ENCODE assay signal across 8 cellular contexts in genomic region chr15:100919481-100920405, GRCh38. TPM values are rescaled to one million over a fixed set of nuclear protein-coding genes. Genes with fewer than 3 reads are reported as not detected.
A peak's percentile ranks its signal among the peaks of the same experiment; 100 is the strongest.
DNase-seq lines count a peak whose midpoint lies in the region; ATAC-seq and TF ChIP-seq lines count a peak whose summit lies in the region.

No MANE protein-coding gene starts in this region.

- H3K27ac Mint-ChIP-seq in central memory CD8-positive, alpha-beta T cell (ENCODE audit: low read depth) = no peak overlapping the region

- no peak for TF ChIP-seq POLR2A in upper lobe of left lung (IDR thresholded peaks at IDR 0.05)

- no CpG with 5 or more reads among the region's 80 CpGs for WGBS in mesendoderm (ENCODE audit: extremely low coverage, insufficient coverage, low lambda C conversion rate)
- 4 to 23% methylated on average over 14 to 43 of the region's 80 CpGs for WGBS in upper lobe of left lung, 2 donors

- peak overlapping the region; percentile 43 for H3K18ac ChIP-seq in mesendoderm (ENCODE audit: low read length)

- H2BK15ac ChIP-seq in mesendoderm (replicated peaks; ENCODE audit: low read depth) = no peak overlapping the region

- DNase-seq in ACHN (peak; percentile 30), NT2/D1 (ENCODE audit: low read depth, low spot score) (no peak), mesendoderm (no peak), upper lobe of left lung (peak in 1 of 2 donors; percentile 90), occipital lobe (lab: John Stamatoyannopoulos, UW) (no peak), mucosa of gallbladder (ENCODE audit: low spot score) (no peak)
- no peak for DNase-seq in central memory CD8-positive, alpha-beta T cell (ENCODE audit: low spot score in 2 of 2)

- no peaks in the 10 kb centered on the region for H3K9me3 Mint-ChIP-seq in central memory CD8-positive, alpha-beta T cell

- peak in 1 of 6 experiments; percentile 5 for TF ChIP-seq CTCF in upper lobe of left lung (IDR thresholded peaks at IDR 0.05)

- H2BK120ac ChIP-seq in mesendoderm (ENCODE audit: low read depth, low read length) = no peak overlapping the region

- peak overlapping the region; percentile 36 for H3K4me3 Mint-ChIP-seq in central memory CD8-positive, alpha-beta T cell

- peak overlapping the region; percentile 80 for H3K9ac ChIP-seq in NT2/D1 (ENCODE audit: insufficient read length, low read depth)
- H3K9ac ChIP-seq in mesendoderm (ENCODE audit: low read length) = peak overlapping the region; percentile 58

- H3K4me2 ChIP-seq in mesendoderm (ENCODE audit: low read length) = peak overlapping the region; percentile 64

- H3K4me1 ChIP-seq in NT2/D1 (ENCODE audit: insufficient read depth, insufficient read length) = peaks cover 2% of the 10 kb centered on the region
- H3K4me1 ChIP-seq in mesendoderm (ENCODE audit: control insufficient read depth, low read depth, low read length) = peaks cover 3% of the 10 kb centered on the region
- peaks cover 15 to 34% (median 30%) of the 10 kb centered on the region in 4 donors for H3K4me1 ChIP-seq in upper lobe of left lung

- no peak overlapping the region for H4K5ac ChIP-seq in mesendoderm (ENCODE audit: low read length)

- no peak overlapping the region for H2AK5ac ChIP-seq in mesendoderm (ENCODE audit: low read length)

- ATAC-seq in GM19324 (IDR thresholded peaks at IDR 0.05; ENCODE audit: low FRiP score, unreplicated experiment) (peak; percentile 7), upper lobe of left lung (ENCODE audit: low FRiP score in 2 of 2) (no peak)
- peak; percentile 29 for ATAC-seq in central memory CD8-positive, alpha-beta T cell (replicated peaks; ENCODE audit: extremely low read depth, poor library complexity, severe bottlenecking)

- peak overlapping the region; percentile 62 for H3K56ac ChIP-seq in mesendoderm (ENCODE audit: low read length)

- no peak overlapping the region for H2BK5ac ChIP-seq in mesendoderm (ENCODE audit: low read length)

- peaks cover 76% of the 10 kb centered on the region for H3K27me3 Mint-ChIP-seq in central memory CD8-positive, alpha-beta T cell

- peaks cover 18% of the 10 kb centered on the region for H3K4me1 Mint-ChIP-seq in central memory CD8-positive, alpha-beta T cell

- H3K4me3 ChIP-seq in NT2/D1 (ENCODE audit: insufficient read length, low read depth) = peak overlapping the region; percentile 61
- H3K4me3 ChIP-seq in mesendoderm (ENCODE audit: low read length) = peak overlapping the region; percentile 20
- H3K4me3 ChIP-seq in upper lobe of left lung = peak overlapping the region; percentile 22 to 89 (median 82)

- no peak overlapping the region for H3K4ac ChIP-seq in mesendoderm (ENCODE audit: low read depth, low read length)

- H3K27me3 ChIP-seq in NT2/D1 (ENCODE audit: insufficient read depth, insufficient read length) = peaks cover 66% of the 10 kb centered on the region
- H3K27me3 ChIP-seq in mesendoderm (ENCODE audit: insufficient read depth, low read length, poor library complexity) = peaks cover 25% of the 10 kb centered on the region
- H3K27me3 ChIP-seq in upper lobe of left lung = no peaks in the 10 kb centered on the region

- in situ Hi-C loops in ACHN (cut with HindIII; ENCODE audit: low pct_ligation_motif_present, low pct_unique_long_range_greater_than_20kb, low sequenced_read_pairs) = no loop called here

- no peak for TF ChIP-seq EP300 in upper lobe of left lung (IDR thresholded peaks at IDR 0.05)

- no peaks in the 10 kb centered on the region for H3K79me2 ChIP-seq in mesendoderm (ENCODE audit: control insufficient read depth, insufficient read depth, low read length)

- no peaks in the 10 kb centered on the region for H3K9me3 ChIP-seq in NT2/D1 (ENCODE audit: insufficient read depth, low read length)
- H3K9me3 ChIP-seq in upper lobe of left lung = no peaks in the 10 kb centered on the region

- H4K8ac ChIP-seq in mesendoderm (ENCODE audit: low read depth, low read length) = no peak overlapping the region

- H3K27ac ChIP-seq in mesendoderm (ENCODE audit: low read depth, low read length) (no peak overlapping the region), upper lobe of left lung (peak overlapping the region; percentile 32 to 80 (median 54))

- no peaks in the 10 kb centered on the region for H3K36me3 Mint-ChIP-seq in central memory CD8-positive, alpha-beta T cell (ENCODE audit: insufficient read depth)

- H3K79me1 ChIP-seq in mesendoderm (ENCODE audit: low read length) = no peaks in the 10 kb centered on the region

- no peak overlapping the region for H3K23ac ChIP-seq in mesendoderm (ENCODE audit: low read length)

- no peaks in the 10 kb centered on the region for H3K36me3 ChIP-seq in NT2/D1 (ENCODE audit: insufficient read depth, insufficient read length, low read length)
- H3K36me3 ChIP-seq in mesendoderm (ENCODE audit: control insufficient read depth, insufficient read depth, low read length) = no peaks in the 10 kb centered on the region
- peaks cover 0 to 4% (median 0%) of the 10 kb centered on the region in 4 donors for H3K36me3 ChIP-seq in upper lobe of left lung

RNA-seq across cellular contexts. Expression of gene LRRK1, which starts 0.6 kb away (rescaled TPM):
- 0.66 TPM for polyA plus RNA-seq in mesendoderm (2013, experiment 1 of 2)
- 0.57 TPM for polyA plus RNA-seq in mesendoderm (2013, experiment 2 of 2)
- total RNA-seq in upper lobe of left lung (10 to 100 TPM; 15.0 to 47.1 (median 31.2) TPM), occipital lobe (1.4 TPM), mucosa of gallbladder (15.7 TPM)

RNA-seq across cellular contexts. Expression of gene ALDH1A3, which starts 40.1 kb away (rescaled TPM):
- polyA plus RNA-seq in mesendoderm (2013, experiment 1 of 2) = 3.6 TPM
- 3.3 TPM for polyA plus RNA-seq in mesendoderm (2013, experiment 2 of 2)
- total RNA-seq in upper lobe of left lung (10 to 100 TPM in 5 of 6 donors, 1 to 10 TPM in 1; 3.6 to 41.5 (median 14.1) TPM), occipital lobe (1.9 TPM), mucosa of gallbladder (2.1 TPM)

Comparison
In these comparisons a context has a peak if more than half of its experiments do, and no peak if none do; other contexts are left out.
1. ATAC-seq: peak in GM19324 (single experiment) and central memory CD8-positive, alpha-beta T cell (single experiment); none in upper lobe of left lung (0 of 2).
2. H3K4me3 ChIP-seq: peak in every context shown above with its lines; median percentile 82 in upper lobe of left lung; 61 in NT2/D1; 20 in mesendoderm.